In genomic region chr18:72409923-72410322, GRCh38 we compare ENCODE assay signal across 23 cellular contexts.
"Had no signal": no experiment of that assay in that cellular context is flagged by ENCODE, and none has a peak within 500 bp of the region (broad histone marks: within the 10 kb centered on the region; RNA-seq: fewer than 3 reads in every experiment).

No MANE protein-coding gene starts in this region.

- DNase-seq: activated B cell treated with CpG ODN at 0.5 μM for 24 hours; activated CD4-positive, alpha-beta T cell treated with anti-CD3 and anti-CD28 coated beads for 1 hour; activated CD4-positive, alpha-beta T cell treated with anti-CD3 and anti-CD28 coated beads, Interleukin-2, amount 10 ng/mL, durations not matched to agents 24 days and 14 days; activated CD4-positive, alpha-beta T cell treated with anti-CD3 and anti-CD28 coated beads, Interleukin-2, amount 50 U/mL, for 48 hours; activated CD8-positive, alpha-beta memory T cell treated with anti-CD3 and anti-CD28 coated beads, Interleukin-2, amount 10 ng/mL, durations not matched to agents 7 days and 5 days; activated effector memory CD4-positive, alpha-beta T cell treated with anti-CD3 and anti-CD28 coated beads, Interleukin-2, amount 50 U/mL, for 16 hours; activated naive CD4-positive, alpha-beta T cell treated with Interleukin-2 at 50 U/mL for 16 hours; activated naive CD8-positive, alpha-beta T cell treated with anti-CD3 and anti-CD28 coated beads, Interleukin-2, amount 50 U/mL, for 24 hours; activated T-cell treated with anti-CD3 and anti-CD28 coated beads, Interleukin-2, amount 50 U/mL, for 4 hours; amygdala; KG1; MV-4-11; NCI-H1092 treated with DMSO at 0.1 percent for 48 hours; NCI-H1417 treated with DMSO at 0.1 percent for 48 hours; NCI-H1694; NCI-H2029 treated with DMSO at 0.1 percent for 48 hours; NCI-H524; T-cell; T-helper 2 cell; T1000 had no signal

- ATAC-seq: activated CD8-positive, alpha-beta memory T cell treated with anti-CD3 and anti-CD28 coated beads, Interleukin-2, amount 10 ng/mL, durations not matched to agents 7 days and 5 days; activated naive CD4-positive, alpha-beta T cell treated with anti-CD3 and anti-CD28 coated beads, Interleukin-2, amount 50 U/mL, for 72 hours; activated naive CD8-positive, alpha-beta T cell treated with anti-CD3 and anti-CD28 coated beads, Interleukin-2, amount 50 U/mL, for 24 hours; activated T-cell treated with anti-CD3 and anti-CD28 coated beads, Interleukin-2, amount 50 U/mL, for 4 hours; T-cell had no signal

- FAIRE-seq: astrocyte, TTC549 had no signal
